21 cellular contexts compared by ENCODE assay signal in the genomic region with DNA sequence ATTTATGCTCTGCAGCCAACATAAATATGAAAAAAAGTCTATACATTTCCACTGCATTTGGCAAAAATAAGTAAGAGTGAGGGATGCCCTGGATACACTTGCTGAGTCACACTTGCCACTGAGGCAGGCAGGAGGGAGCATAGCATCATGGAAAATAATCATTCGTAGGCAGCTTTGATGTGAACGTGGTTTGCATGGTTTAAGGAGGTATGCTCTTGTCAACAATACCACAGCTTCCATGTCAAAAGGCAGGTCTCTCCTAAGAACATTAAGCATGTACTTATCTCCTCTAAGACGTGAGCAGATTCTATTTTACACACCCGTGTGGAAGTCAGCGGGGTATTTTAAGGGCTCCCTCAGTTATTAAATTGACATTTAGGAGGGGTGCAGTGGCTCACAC.
DNase-seq lines count a peak whose midpoint lies in the region; ATAC-seq, FAIRE-seq and TF ChIP-seq lines count a peak whose summit lies in the region.
"Had no signal": no experiment of that assay in that cellular context is flagged by ENCODE, and none has a peak within 500 bp of the region (broad histone marks: within the 10 kb centered on the region; RNA-seq: fewer than 3 reads in every experiment).

No MANE protein-coding gene starts in this region.

- no peaks in the 10 kb centered on the region for H4K20me1 ChIP-seq in endothelial cell of umbilical vein (replicated peaks; ENCODE audit: control insufficient read depth, extremely low read depth, insufficient read depth, low read length)
- H4K20me1 ChIP-seq: BLaER1 had no signal

- peaks cover 6% of the 10 kb centered on the region for H3K79me2 ChIP-seq in endothelial cell of umbilical vein (ENCODE audit: control insufficient read depth, insufficient read depth, low read length)

- no peaks in the 10 kb centered on the region for H3K9me3 Mint-ChIP-seq in activated CD8-positive, alpha-beta T cell treated with anti-CD3 and anti-CD28 coated beads for 36 hours
- H3K9me3 Mint-ChIP-seq in activated CD8-positive, alpha-beta T cell treated with anti-CD3 and anti-CD28 coated beads, Interleukin-2, amount 10 ng/mL, durations not matched to agents 7 days and 5 days (ENCODE audit: insufficient read depth): no peaks in the 10 kb centered on the region
- H3K9me3 Mint-ChIP-seq: CD8-positive, alpha-beta T cell; H9 had no signal

- peak; percentile 3 for DNase-seq in activated CD8-positive, alpha-beta T cell treated with anti-CD3 and anti-CD28 coated beads for 36 hours
- no peak for DNase-seq in activated CD8-positive, alpha-beta T cell treated with anti-CD3 and anti-CD28 coated beads, Interleukin-2, amount 10 ng/mL, durations not matched to agents 7 days and 5 days
- DNase-seq in M059J (ENCODE audit: low read depth) (peak; percentile 3), endothelial cell of umbilical vein (ENCODE audit: low read depth, low spot score) (peak; percentile 43), SW 1271 (lab: John Stamatoyannopoulos, UW) (no peak)
- DNase-seq in stimulated activated naive CD4-positive, alpha-beta T cell (lab: John Stamatoyannopoulos, UW): no peak
- DNase-seq: Caco-2; CD4-positive, CD25-positive, alpha-beta regulatory T cell; CD8-positive, alpha-beta T cell; DMS153; DND-41; GM23248; H9 had no signal

- POLR2A ChIA-PET in activated CD8-positive, alpha-beta T cell treated with anti-CD3 and anti-CD28 coated beads for 36 hours (lab: Charles Lee): no interaction called here
- POLR2A ChIA-PET in activated CD8-positive, alpha-beta T cell treated with anti-CD3 and anti-CD28 coated beads, Interleukin-2, amount 10 ng/mL, durations not matched to agents 7 days and 5 days (lab: Charles Lee): no interaction called here
- POLR2A ChIA-PET in endothelial cell of umbilical vein (lab: Charles Lee): no interaction called here

- H3K9me3 ChIP-seq in endothelial cell of umbilical vein (replicated peaks; ENCODE audit: control insufficient read depth, insufficient read depth, low read length): no peaks in the 10 kb centered on the region
- H3K9me3 ChIP-seq: BLaER1, Caco-2 had no signal

- H3K27ac ChIP-seq in endothelial cell of umbilical vein (ENCODE audit: insufficient read depth, low read depth, low read length): no peak overlapping the region
- H3K27ac ChIP-seq: 22Rv1, BLaER1, C4-2B, GM23248 had no signal

- H3K27me3 ChIP-seq in endothelial cell of umbilical vein (ENCODE audit: control insufficient read depth in 2 of 2, insufficient read depth in 2 of 2, low read length in 2 of 2): no peaks in the 10 kb centered on the region
- H3K27me3 ChIP-seq: BLaER1 had no signal

- no peak for TF ChIP-seq CTCF in activated CD8-positive, alpha-beta T cell treated with anti-CD3 and anti-CD28 coated beads for 36 hours (IDR thresholded peaks at IDR 0.05)
- no peak for TF ChIP-seq CTCF in endothelial cell of umbilical vein (IDR thresholded peaks at IDR 0.05; ENCODE audit: extremely low read depth in 1 of 2, insufficient read depth in 1 of 2, low read depth in 1 of 2, low read length in 2 of 2)

- no peaks in the 10 kb centered on the region for H3K9me1 ChIP-seq in endothelial cell of umbilical vein (replicated peaks; ENCODE audit: control insufficient read depth, extremely low read depth, insufficient read depth, low read length)

- H3K4me3 Mint-ChIP-seq in activated CD8-positive, alpha-beta T cell treated with anti-CD3 and anti-CD28 coated beads for 36 hours: no peak overlapping the region
- H3K4me3 Mint-ChIP-seq in activated CD8-positive, alpha-beta T cell treated with anti-CD3 and anti-CD28 coated beads, Interleukin-2, amount 10 ng/mL, durations not matched to agents 7 days and 5 days: no peak overlapping the region
- H3K4me3 Mint-ChIP-seq: B cell; CD4-positive, CD25-positive, alpha-beta regulatory T cell; CD8-positive, alpha-beta T cell; H9 had no signal

- peaks cover 2% of the 10 kb centered on the region for H3K4me1 Mint-ChIP-seq in activated CD8-positive, alpha-beta T cell treated with anti-CD3 and anti-CD28 coated beads for 36 hours (ENCODE audit: low read depth)
- H3K4me1 Mint-ChIP-seq in activated CD8-positive, alpha-beta T cell treated with anti-CD3 and anti-CD28 coated beads, Interleukin-2, amount 10 ng/mL, durations not matched to agents 7 days and 5 days (ENCODE audit: low read depth): no peaks in the 10 kb centered on the region
- H3K4me1 Mint-ChIP-seq: B cell; CD4-positive, CD25-positive, alpha-beta regulatory T cell had no signal

- TF ChIP-seq POLR2A in endothelial cell of umbilical vein (IDR thresholded peaks at IDR 0.05; ENCODE audit: low read depth, low read length): no peak

- BruUV-seq in endothelial cell of umbilical vein (replicated peaks; lab: Mats Ljungman, UMichigan): no TSS peak

- H3K27ac Mint-ChIP-seq in activated CD8-positive, alpha-beta T cell treated with anti-CD3 and anti-CD28 coated beads for 36 hours: no peak overlapping the region
- no peak overlapping the region for H3K27ac Mint-ChIP-seq in activated CD8-positive, alpha-beta T cell treated with anti-CD3 and anti-CD28 coated beads, Interleukin-2, amount 10 ng/mL, durations not matched to agents 7 days and 5 days
- H3K27ac Mint-ChIP-seq: B cell; CD4-positive, CD25-positive, alpha-beta regulatory T cell; CD8-positive, alpha-beta T cell; H9 had no signal

- no peaks in the 10 kb centered on the region for H3K36me3 ChIP-seq in endothelial cell of umbilical vein (ENCODE audit: control insufficient read depth in 2 of 2, extremely low read depth in 1 of 2, insufficient read depth in 2 of 2, low read length in 2 of 2)
- H3K36me3 ChIP-seq: BLaER1 had no signal

- H3K9ac ChIP-seq in endothelial cell of umbilical vein (replicated peaks; ENCODE audit: extremely low read depth, insufficient read depth, low read length): no peak overlapping the region
- H3K9ac ChIP-seq: BLaER1, GM23248 had no signal

- CTCF ChIA-PET in activated CD8-positive, alpha-beta T cell treated with anti-CD3 and anti-CD28 coated beads for 36 hours (lab: Charles Lee): no interaction called here
- CTCF ChIA-PET in activated CD8-positive, alpha-beta T cell treated with anti-CD3 and anti-CD28 coated beads, Interleukin-2, amount 10 ng/mL, durations not matched to agents 7 days and 5 days (lab: Charles Lee): no interaction called here
- CTCF ChIA-PET in endothelial cell of umbilical vein (lab: Charles Lee): interaction anchor here (1.2 to 2.2 kb wide), 3 partner anchors 14 to 425 kb away, joined by 3 to 7 read pairs (median 4); no protein-coding TSS in a partner anchor

- H3K4me3 ChIP-seq in endothelial cell of umbilical vein (replicated peaks in 1 of 3; ENCODE audit: insufficient read depth in 1 of 3, low read depth in 1 of 3, low read length in 3 of 3): no peak overlapping the region
- H3K4me3 ChIP-seq: BLaER1, GM23248 had no signal

- dilution Hi-C loops in endothelial cell of umbilical vein (cut with MboI; ENCODE audit: extremely low pct_ligation_motif_present, low sequenced_read_pairs): no loop called here

- ATAC-seq in activated CD8-positive, alpha-beta T cell treated with anti-CD3 and anti-CD28 coated beads for 36 hours: no peak
- ATAC-seq in activated CD8-positive, alpha-beta T cell treated with anti-CD3 and anti-CD28 coated beads, Interleukin-2, amount 10 ng/mL, durations not matched to agents 7 days and 5 days: no peak
- ATAC-seq: CD8-positive, alpha-beta T cell; HCT116 had no signal

- intact Hi-C loops in activated CD8-positive, alpha-beta T cell treated with anti-CD3 and anti-CD28 coated beads for 36 hours (cut with micrococcal nuclease): no loop called here
- intact Hi-C loops in endothelial cell of umbilical vein (cut with micrococcal nuclease): no loop called here

- no peaks in the 10 kb centered on the region for H3K36me3 Mint-ChIP-seq in activated CD8-positive, alpha-beta T cell treated with anti-CD3 and anti-CD28 coated beads for 36 hours (ENCODE audit: low read depth)
- no peaks in the 10 kb centered on the region for H3K36me3 Mint-ChIP-seq in activated CD8-positive, alpha-beta T cell treated with anti-CD3 and anti-CD28 coated beads, Interleukin-2, amount 10 ng/mL, durations not matched to agents 7 days and 5 days (ENCODE audit: low read depth)
- H3K36me3 Mint-ChIP-seq: CD4-positive, CD25-positive, alpha-beta regulatory T cell; CD8-positive, alpha-beta T cell had no signal

- no peak overlapping the region for H3K4me2 ChIP-seq in endothelial cell of umbilical vein (ENCODE audit: insufficient read depth, low read length)
- H3K4me2 ChIP-seq: BLaER1 had no signal

- no peak overlapping the region for H2AFZ ChIP-seq in endothelial cell of umbilical vein (ENCODE audit: low read depth, low read length)
- H2AFZ ChIP-seq: GM23248 had no signal

- FAIRE-seq in endothelial cell of umbilical vein (lab: Jason Lieb, UNC): no peak
- FAIRE-seq: A204.1, G401.6, GM12892 had no signal

- peaks cover 12% of the 10 kb centered on the region for H3K4me1 ChIP-seq in endothelial cell of umbilical vein (ENCODE audit: control insufficient read depth, extremely low read depth, insufficient read depth, low read length)
- H3K4me1 ChIP-seq: BLaER1, Caco-2 had no signal

- H3K27me3 Mint-ChIP-seq in activated CD8-positive, alpha-beta T cell treated with anti-CD3 and anti-CD28 coated beads for 36 hours: peaks cover under 1% of the 10 kb centered on the region
- no peaks in the 10 kb centered on the region for H3K27me3 Mint-ChIP-seq in activated CD8-positive, alpha-beta T cell treated with anti-CD3 and anti-CD28 coated beads, Interleukin-2, amount 10 ng/mL, durations not matched to agents 7 days and 5 days (ENCODE audit: low read depth)
- H3K27me3 Mint-ChIP-seq: CD4-positive, CD25-positive, alpha-beta regulatory T cell had no signal

TF ChIP-seq in endothelial cell of umbilical vein, 7 proteins besides CTCF, POLR2A, EP300 and RAD21:
- TF ChIP-seq EZH2 (IDR thresholded peaks at IDR 0.05; ENCODE audit: borderline replicate concordance, low read depth, low read length, severe bottlenecking): no peak
- no peak for TF ChIP-seq MYC (IDR thresholded peaks at IDR 0.05; ENCODE audit: low read depth, low read length)
- TF ChIP-seq POLR2AphosphoS5 (IDR thresholded peaks at IDR 0.05; ENCODE audit: insufficient read depth, low read depth, low read length): no peak
- no peak for TF ChIP-seq GATA2 (IDR thresholded peaks at IDR 0.05; ENCODE audit: insufficient read depth, insufficient read length, low read depth, low read length)
- no peak for TF ChIP-seq FOS (IDR thresholded peaks at IDR 0.05; ENCODE audit: borderline replicate concordance, insufficient read depth, low read length)
- no peak for TF ChIP-seq JUN (IDR thresholded peaks at IDR 0.05; ENCODE audit: borderline replicate concordance, insufficient read depth, insufficient read length, low read depth)
- TF ChIP-seq, protein P1, sequence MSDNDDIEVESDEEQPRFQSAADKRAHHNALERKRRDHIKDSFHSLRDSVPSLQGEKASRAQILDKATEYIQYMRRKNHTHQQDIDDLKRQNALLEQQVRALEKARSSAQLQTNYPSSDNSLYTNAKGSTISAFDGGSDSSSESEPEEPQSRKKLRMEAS (IDR thresholded peaks at IDR 0.05; ENCODE audit: insufficient read depth, insufficient read length): no peak
TF ChIP-seq in endothelial cell of umbilical vein: peak in this region for 0.

Comparison
In these comparisons a context has a peak if more than half of its experiments do, and no peak if none do; other contexts are left out.
1. DNase-seq: peak in activated CD8-positive, alpha-beta T cell treated with anti-CD3 and anti-CD28 coated beads for 36 hours (single experiment), M059J (single experiment) and endothelial cell of umbilical vein (single experiment); none in activated CD8-positive, alpha-beta T cell treated with anti-CD3 and anti-CD28 coated beads, Interleukin-2, amount 10 ng/mL, durations not matched to agents 7 days and 5 days (single experiment), stimulated activated naive CD4-positive, alpha-beta T cell (0 of 6) and SW 1271 (0 of 2).